12 cellular contexts compared by ENCODE assay signal in the genomic region with DNA sequence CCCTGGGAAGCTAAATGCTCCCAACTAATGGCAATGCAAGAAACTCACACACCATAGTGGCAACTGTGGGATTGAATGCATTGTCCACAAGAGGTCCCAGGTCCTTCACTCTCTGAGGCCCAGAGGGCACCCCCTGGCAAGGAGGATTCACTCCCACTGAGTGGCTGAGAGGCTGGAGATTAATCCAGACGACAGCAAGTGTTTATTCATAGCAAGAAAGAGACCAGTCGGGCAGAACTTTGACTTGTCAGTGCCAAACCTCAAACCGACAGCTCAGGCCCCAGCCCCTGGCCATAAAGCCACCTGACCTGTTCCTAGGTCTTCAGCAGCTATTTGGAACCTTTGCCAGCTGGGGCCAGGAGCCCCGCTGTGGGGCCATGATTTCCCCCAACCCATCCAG. TPM values are rescaled to one million over a fixed set of nuclear protein-coding genes. Genes with fewer than 3 reads are reported as not detected.
DNase-seq lines count a peak whose midpoint lies in the region; ATAC-seq lines count a peak whose summit lies in the region.
"Had no signal": no experiment of that assay in that cellular context is flagged by ENCODE, and none has a peak within 500 bp of the region (broad histone marks: within the 10 kb centered on the region; RNA-seq: fewer than 3 reads in every experiment).

No MANE protein-coding gene starts in this region.

- peak; percentile 49 for ATAC-seq in HG02840 (IDR thresholded peaks at IDR 0.05; ENCODE audit: low FRiP score, unreplicated experiment)
- no peak for ATAC-seq in GM19324 (IDR thresholded peaks at IDR 0.05; ENCODE audit: low FRiP score, unreplicated experiment)

- H3K79me2 ChIP-seq in Karpas-422 (ENCODE audit: low read length), result no peaks in the 10 kb centered on the region

- H3K4me2 ChIP-seq in BLaER1 treated with 17β-estradiol and CSF1 and Interleukin-3, amounts not matched to agents 10 nM and 100 nM, result peak overlapping the region; percentile 48 to 85 (median 68)
- H3K4me2 ChIP-seq in Karpas-422 (ENCODE audit: low read depth, low read length, poor library complexity, severe bottlenecking), result peak overlapping the region; percentile 18

- no peaks in the 10 kb centered on the region for H3K9me3 ChIP-seq in BLaER1 treated with 17β-estradiol and CSF1 and Interleukin-3, amounts not matched to agents 10 nM and 100 nM (replicated peaks in 1 of 11)
- H3K9me3 ChIP-seq in Karpas-422 (ENCODE audit: low read length), result no peaks in the 10 kb centered on the region

- no peak overlapping the region; a peak in 1 of 20 replicates for H3K4me3 ChIP-seq in BLaER1 treated with 17β-estradiol and CSF1 and Interleukin-3, amounts not matched to agents 10 nM and 100 nM
- H3K4me3 ChIP-seq in Karpas-422 (ENCODE audit: low read length), result no peak overlapping the region
- H3K4me3 ChIP-seq: skin epidermis had no signal

- peak overlapping the region in 8 of 11 experiments; percentile 19 to 57 (median 40); a peak in 14 of 22 replicates for H3K27ac ChIP-seq in BLaER1 treated with 17β-estradiol and CSF1 and Interleukin-3, amounts not matched to agents 10 nM and 100 nM
- peak overlapping the region; percentile 97 for H3K27ac ChIP-seq in Karpas-422 (ENCODE audit: low read length)
- H3K27ac ChIP-seq: skin epidermis had no signal

- H3K27me3 ChIP-seq in BLaER1 treated with 17β-estradiol and CSF1 and Interleukin-3, amounts not matched to agents 10 nM and 100 nM, result no peaks in the 10 kb centered on the region
- H3K27me3 ChIP-seq in Karpas-422 (ENCODE audit: low read length), result no peaks in the 10 kb centered on the region

- peak overlapping the region in 4 of 11 experiments; percentile 4 to 43 (median 20); a peak in 4 of 22 replicates for H3K9ac ChIP-seq in BLaER1 treated with 17β-estradiol and CSF1 and Interleukin-3, amounts not matched to agents 10 nM and 100 nM
- H3K9ac ChIP-seq in Karpas-422 (ENCODE audit: low read length), result peak overlapping the region; percentile 63

- no peak overlapping the region for H2AFZ ChIP-seq in Karpas-422 (ENCODE audit: low read length)

- peak; percentile 26 for DNase-seq in GM19238 (ENCODE audit: insufficient read length, low spot score)
- DNase-seq in Karpas-422, result peak; percentile 48
- DNase-seq in D341Med (ENCODE audit: low spot score), result no peak
- no peak for DNase-seq in DMS114 treated with DMSO at 0.1 percent for 48 hours (lab: John Stamatoyannopoulos, UW; ENCODE audit: unreplicated experiment)
- DNase-seq in HUDEP-2 (lab: John Stamatoyannopoulos, UW; ENCODE audit: unreplicated experiment in 76 of 76), result no peak
- DNase-seq: IMR-90; stimulated activated naive CD4-positive, alpha-beta T cell had no signal

- H3K4me1 ChIP-seq in BLaER1 treated with 17β-estradiol and CSF1 and Interleukin-3, amounts not matched to agents 10 nM and 100 nM, result peaks cover 51 to 100% (median 97%) of the 10 kb centered on the region in 10 experiments
- H3K4me1 ChIP-seq in Karpas-422 (ENCODE audit: low read length), result peaks cover 79% of the 10 kb centered on the region

- no peaks in the 10 kb centered on the region for H3K9me2 ChIP-seq in Karpas-422 (replicated peaks; ENCODE audit: insufficient read depth, low read length)

- H4K20me1 ChIP-seq in BLaER1 treated with 17β-estradiol and CSF1 and Interleukin-3, amounts not matched to agents 10 nM and 100 nM, result no peaks in the 10 kb centered on the region
- H4K20me1 ChIP-seq in Karpas-422 (ENCODE audit: insufficient read depth, low read depth, low read length), result no peaks in the 10 kb centered on the region

- H3K36me3 ChIP-seq in BLaER1 treated with 17β-estradiol and CSF1 and Interleukin-3, amounts not matched to agents 10 nM and 100 nM, result no peaks in the 10 kb centered on the region
- H3K36me3 ChIP-seq in Karpas-422 (ENCODE audit: insufficient read depth, low read length), result no peaks in the 10 kb centered on the region

RNA-seq across cellular contexts. Expression of a gene that starts 54.5 kb away (rescaled TPM):
- 59.6 and 80.0 TPM in 2 replicates for total RNA-seq in Karpas-422 (2014; rRNA removed; shearing (Covaris generic); ENCODE audit: low replicate concordance)
- total RNA-seq: IMR-90, lung microvascular endothelial cell had no signal

Comparison
In these comparisons a context has a peak if more than half of its experiments do, and no peak if none do; other contexts are left out.
1. DNase-seq: peak in GM19238 (single experiment) and Karpas-422 (single experiment); none in D341Med (single experiment), DMS114 treated with DMSO at 0.1 percent for 48 hours (single experiment) and HUDEP-2 (0 of 76).